26 cellular contexts compared by ENCODE assay signal in the genomic region with DNA sequence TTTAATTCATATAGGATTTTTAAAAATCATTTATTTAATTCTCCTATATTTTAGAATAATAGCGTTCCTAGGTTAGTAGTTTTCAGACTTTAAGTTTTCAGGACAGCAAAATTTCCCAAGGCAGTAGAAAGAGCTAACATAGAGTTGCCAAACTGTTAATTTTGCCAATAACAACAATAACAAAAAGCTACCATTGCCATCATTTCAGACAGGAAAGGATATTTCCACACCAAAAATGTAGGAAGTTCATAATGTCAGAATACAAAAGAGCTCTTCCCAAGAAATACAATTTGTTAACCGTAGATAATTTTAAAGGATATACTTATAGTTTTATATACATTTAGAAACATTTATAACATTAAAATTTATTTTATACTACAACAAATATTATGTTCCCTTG.
"Had no signal": no experiment of that assay in that cellular context is flagged by ENCODE, and none has a peak within 500 bp of the region (broad histone marks: within the 10 kb centered on the region; RNA-seq: fewer than 3 reads in every experiment).

No MANE protein-coding gene starts in this region.

- H3K4me3 Mint-ChIP-seq: dendritic cell treated with granulocyte-macrophage colony-stimulating factor and Interleukin-4, amounts not matched to agents 40 ng/mL and 50 ng/mL, for 4 days; effector memory CD8-positive, alpha-beta T cell; memory B cell; naive thymus-derived CD4-positive, alpha-beta T cell had no signal

- H3K4me3 ChIP-seq: coronary artery, esophagus squamous epithelium, gastrocnemius medialis, heart right ventricle, left lung, lower lobe of right lung had no signal

- H3K36me3 Mint-ChIP-seq: naive thymus-derived CD4-positive, alpha-beta T cell had no signal

- H3K27me3 ChIP-seq: esophagus squamous epithelium, gastrocnemius medialis, heart right ventricle, left lung had no signal

- H3K27me3 Mint-ChIP-seq: dendritic cell treated with granulocyte-macrophage colony-stimulating factor and Interleukin-4, amounts not matched to agents 40 ng/mL and 50 ng/mL, for 4 days; memory B cell had no signal

- H3K36me3 ChIP-seq: esophagus squamous epithelium, gastrocnemius medialis, heart right ventricle, left lung, lower lobe of right lung had no signal

- H3K27ac ChIP-seq: coronary artery, epithelial cell of prostate, esophagus squamous epithelium, gastrocnemius medialis, heart right ventricle, left lung, lower lobe of right lung had no signal

- DNase-seq: effector CD8-positive, alpha-beta T cell; effector memory CD8-positive, alpha-beta T cell; erythroblast; esophagus squamous epithelium; foreskin fibroblast; foreskin melanocyte; gastrocnemius medialis; glutamatergic neuron; head of caudate nucleus; heart right ventricle; hippocampal formation; left cardiac atrium; left lung; left ventricle myocardium superior; lower lobe of right lung; mammary epithelial cell; midbrain; naive thymus-derived CD4-positive, alpha-beta T cell had no signal

- H3K9me3 Mint-ChIP-seq: dendritic cell treated with granulocyte-macrophage colony-stimulating factor and Interleukin-4, amounts not matched to agents 40 ng/mL and 50 ng/mL, for 4 days; effector memory CD8-positive, alpha-beta T cell; memory B cell; naive thymus-derived CD4-positive, alpha-beta T cell had no signal

- H3K27ac Mint-ChIP-seq: dendritic cell treated with granulocyte-macrophage colony-stimulating factor and Interleukin-4, amounts not matched to agents 40 ng/mL and 50 ng/mL, for 4 days; effector memory CD8-positive, alpha-beta T cell; memory B cell; naive thymus-derived CD4-positive, alpha-beta T cell had no signal

- ATAC-seq: effector memory CD8-positive, alpha-beta T cell; esophagus mucosa; gastrocnemius medialis; heart right ventricle; left cardiac atrium; left lung; left ventricle myocardium superior; lower lobe of right lung; naive thymus-derived CD4-positive, alpha-beta T cell had no signal

- FAIRE-seq: colon, islet of Langerhans, keratinocyte had no signal

- H3K9me3 ChIP-seq: esophagus squamous epithelium, gastrocnemius medialis, heart right ventricle, left lung, lower lobe of right lung had no signal

- H3K4me1 ChIP-seq: gastrocnemius medialis, heart right ventricle, left lung, lower lobe of right lung had no signal
